ENCODE assay signal across 9 cellular contexts in the genomic region with DNA sequence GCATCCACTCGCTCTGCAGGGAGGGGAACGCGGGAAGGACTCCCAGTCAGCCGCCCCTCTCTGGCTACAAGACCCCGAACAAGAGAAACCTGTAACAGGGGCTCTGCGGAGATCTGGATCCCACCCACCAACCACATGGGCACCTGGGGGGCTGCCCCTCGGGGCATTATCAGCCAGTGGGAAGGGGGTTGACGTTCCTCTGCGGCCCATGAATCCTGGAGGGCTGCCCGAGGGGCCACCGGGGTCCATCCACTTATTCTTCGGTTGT. TPM values are rescaled to one million over a fixed set of nuclear protein-coding genes. Genes with fewer than 3 reads are reported as not detected.
DNase-seq lines count a peak whose midpoint lies in the region; ATAC-seq and TF ChIP-seq lines count a peak whose summit lies in the region.
"Had no signal": no experiment of that assay in that cellular context is flagged by ENCODE, and none has a peak within 500 bp of the region (broad histone marks: within the 10 kb centered on the region; RNA-seq: fewer than 3 reads in every experiment).

No MANE protein-coding gene starts in this region.

- no peak for TF ChIP-seq POLR2A in adrenal gland (IDR thresholded peaks at IDR 0.05)
- TF ChIP-seq POLR2A in suprapubic skin (IDR thresholded peaks at IDR 0.05): no peak

- H3K27ac Mint-ChIP-seq in T-helper 2 cell treated with Interferon-gamma antibody and Interleukin-4, amounts not matched to agents 5 μg/mL and 100 μg/mL, for 36 hours: no peak overlapping the region

- H3K4me3 Mint-ChIP-seq in T-helper 2 cell treated with Interferon-gamma antibody and Interleukin-4, amounts not matched to agents 5 μg/mL and 100 μg/mL, for 36 hours: peak overlapping the region; percentile 97

- peaks cover 38% of the 10 kb centered on the region for H3K27me3 Mint-ChIP-seq in T-helper 2 cell treated with Interferon-gamma antibody and Interleukin-4, amounts not matched to agents 5 μg/mL and 100 μg/mL, for 36 hours (ENCODE audit: low read depth)

- H3K9me3 ChIP-seq in adrenal gland (replicated peaks in 1 of 3) (no peaks in the 10 kb centered on the region), suprapubic skin (no peaks in the 10 kb centered on the region)

- intact Hi-C loops in adrenal gland (cut with DNase I): no loop called here

- H3K4me1 ChIP-seq in adrenal gland (replicated peaks in 1 of 2) (peaks cover 39 to 54% of the 10 kb centered on the region in 2 donors), suprapubic skin (peaks cover 74% of the 10 kb centered on the region)

- no peak for ATAC-seq in left lobe of liver

- WGBS in adrenal gland, 4 donors: 6 to 17% (median 8%) methylated on average over 3 to 12 of the region's 12 CpGs
- WGBS in suprapubic skin: 6% methylated on average over 5 of the region's 12 CpGs

- no peaks in the 10 kb centered on the region for H3K9me3 Mint-ChIP-seq in T-helper 2 cell treated with Interferon-gamma antibody and Interleukin-4, amounts not matched to agents 5 μg/mL and 100 μg/mL, for 36 hours

- H3K4me3 ChIP-seq in adrenal gland (peak overlapping the region in 2 of 4 donors; percentile 74 to 97), suprapubic skin (peak overlapping the region; percentile 96)

- H3K27me3 ChIP-seq in adrenal gland (no peaks in the 10 kb centered on the region), suprapubic skin (no peaks in the 10 kb centered on the region)

- H3K4me1 Mint-ChIP-seq in T-helper 2 cell treated with Interferon-gamma antibody and Interleukin-4, amounts not matched to agents 5 μg/mL and 100 μg/mL, for 36 hours (ENCODE audit: low read depth): peaks cover 42% of the 10 kb centered on the region

- peaks cover 14% of the 10 kb centered on the region for H3K36me3 Mint-ChIP-seq in T-helper 2 cell treated with Interferon-gamma antibody and Interleukin-4, amounts not matched to agents 5 μg/mL and 100 μg/mL, for 36 hours (ENCODE audit: low read depth)

- TF ChIP-seq EP300 in suprapubic skin (IDR thresholded peaks at IDR 0.05): no peak

- no peak for DNase-seq in T-helper 2 cell treated with Interferon-gamma antibody and Interleukin-4, amounts not matched to agents 5 μg/mL and 100 μg/mL, for 36 hours (ENCODE audit: low spot score)
- DNase-seq in T-helper 2 cell: no peak
- no peak for DNase-seq in adrenal gland
- peak; percentile 51 for DNase-seq in left lobe of liver (ENCODE audit: low spot score)
- DNase-seq in suprapubic skin (ENCODE audit: low spot score in 2 of 2): no peak
- no peak for DNase-seq in NOMO-1 treated with dmso at 0.1 percent for 144 hours (lab: John Stamatoyannopoulos, UW; ENCODE audit: unreplicated experiment)
- no peak for DNase-seq in dermis blood vessel endothelial cell
- no peak for DNase-seq in NCI-H2171 (lab: John Stamatoyannopoulos, UW)
- DNase-seq: DND-41 had no signal

- H3K27ac ChIP-seq in adrenal gland (peak overlapping the region; percentile 67 to 91 (median 81)), suprapubic skin (peak overlapping the region; percentile 92)

- H3K36me3 ChIP-seq in adrenal gland (replicated peaks in 1 of 2) (peaks cover 0 to 9% of the 10 kb centered on the region in 2 donors), suprapubic skin (peaks cover 6% of the 10 kb centered on the region)

- TF ChIP-seq CTCF in adrenal gland (IDR thresholded peaks at IDR 0.05): no peak
- no peak for TF ChIP-seq CTCF in suprapubic skin (IDR thresholded peaks at IDR 0.05)

RNA-seq across cellular contexts. Expression of gene PCGF2, which starts 1.8 kb away (rescaled TPM):
- total RNA-seq in adrenal gland (10 to 100 TPM in 7 of 8 donors, 1 to 10 TPM in 1; 7.4 to 82.3 (median 38.9) TPM), left lobe of liver (4.4 TPM), suprapubic skin (10 to 100 TPM in 1 of 4 donors, 1 to 10 TPM in 3; 5.3 to 15.2 (median 7.0) TPM), dermis blood vessel endothelial cell (2.4 and 7.8 TPM in 2 replicates)
- 100 to 1,000 TPM in 2 of 3 donors, 10 to 100 TPM in 1; 13.4 to 233 (median 144) TPM for polyA plus RNA-seq in adrenal gland

RNA-seq across cellular contexts. Expression of gene PSMB3, which starts 2.6 kb away (rescaled TPM):
- total RNA-seq in adrenal gland: 100 to 1,000 TPM; 138 to 315 (median 235) TPM
- 100 to 1,000 TPM; 240 to 556 (median 328) TPM for polyA plus RNA-seq in adrenal gland
- 98.2 TPM for total RNA-seq in left lobe of liver
- total RNA-seq in suprapubic skin: 100 to 1,000 TPM; 106 to 186 (median 162) TPM
- 188 and 348 TPM in 2 replicates for total RNA-seq in dermis blood vessel endothelial cell

RNA-seq across cellular contexts. Expression of gene CISD3, which starts 19.8 kb away (rescaled TPM):
- total RNA-seq in adrenal gland (10 to 100 TPM in 7 of 8 donors, 1 to 10 TPM in 1; 9.9 to 78.7 (median 49.7) TPM), left lobe of liver (81.9 TPM), suprapubic skin (10 to 100 TPM in 2 of 4 donors, 1 to 10 TPM in 2; 6.8 to 12.7 (median 10.1) TPM), dermis blood vessel endothelial cell (1.7 and 3.4 TPM in 2 replicates)
- polyA plus RNA-seq in adrenal gland: 10 to 100 TPM; 36.1 to 45.7 (median 43.2) TPM

RNA-seq across cellular contexts. Expression of gene MLLT6, which starts 44.9 kb away (rescaled TPM):
- 100 to 1,000 TPM in 4 of 8 donors, 10 to 100 TPM in 4; 63.7 to 191 (median 99.8) TPM for total RNA-seq in adrenal gland
- 100 to 1,000 TPM in 1 of 3 donors, 10 to 100 TPM in 2; 27.3 to 339 (median 50.5) TPM for polyA plus RNA-seq in adrenal gland
- total RNA-seq in left lobe of liver: 29.5 TPM
- total RNA-seq in suprapubic skin: 100 to 1,000 TPM in 1 of 4 donors, 10 to 100 TPM in 3; 62.7 to 136 (median 79.0) TPM
- total RNA-seq in dermis blood vessel endothelial cell: 23.9 and 25.9 TPM in 2 replicates

RNA-seq across cellular contexts. Expression of gene PIP4K2B, which starts 49.4 kb away (rescaled TPM):
- total RNA-seq in adrenal gland: 10 to 100 TPM; 48.5 to 92.4 (median 74.9) TPM
- polyA plus RNA-seq in adrenal gland: 10 to 100 TPM; 30.0 to 49.9 (median 44.0) TPM
- total RNA-seq in left lobe of liver: 19.8 TPM
- total RNA-seq in suprapubic skin: 10 to 100 TPM; 31.0 to 46.7 (median 38.6) TPM
- 55.3 and 76.7 TPM in 2 replicates for total RNA-seq in dermis blood vessel endothelial cell
